ENCODE assay signal across 1 cellular context in the genomic region with DNA sequence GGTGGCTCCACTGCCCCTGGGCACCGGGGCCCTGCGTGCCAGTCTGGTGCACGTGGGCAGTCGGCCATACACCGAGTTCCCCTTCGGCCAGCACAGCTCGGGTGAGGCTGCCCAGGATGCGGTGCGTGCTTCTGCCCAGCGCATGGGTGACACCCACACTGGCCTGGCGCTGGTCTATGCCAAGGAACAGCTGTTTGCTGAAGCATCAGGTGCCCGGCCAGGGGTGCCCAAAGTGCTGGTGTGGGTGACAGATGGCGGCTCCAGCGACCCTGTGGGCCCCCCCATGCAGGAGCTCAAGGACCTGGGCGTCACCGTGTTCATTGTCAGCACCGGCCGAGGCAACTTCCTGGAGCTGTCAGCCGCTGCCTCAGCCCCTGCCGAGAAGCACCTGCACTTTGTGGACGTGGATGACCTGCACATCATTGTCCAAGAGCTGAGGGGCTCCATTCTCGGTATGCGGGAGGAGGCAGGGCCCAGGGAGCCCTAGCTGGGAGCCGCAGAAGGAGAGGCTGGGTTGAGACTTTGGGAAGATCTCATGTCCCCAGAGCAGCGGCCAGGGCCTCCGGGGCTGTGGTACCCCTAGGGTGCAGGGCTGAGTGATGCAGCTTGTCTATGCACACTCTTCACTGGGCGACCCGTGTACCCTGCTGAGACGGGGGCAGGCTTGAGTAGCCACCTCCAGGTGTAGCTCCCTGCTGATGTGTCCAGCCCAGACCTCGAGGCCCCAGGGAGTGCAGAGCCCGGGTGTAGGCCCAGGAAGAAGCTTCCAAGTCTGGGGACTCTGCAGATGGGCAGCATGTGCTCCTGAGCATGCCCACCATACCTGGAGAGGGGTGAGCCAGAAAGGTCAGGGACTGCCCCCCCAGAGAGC.
A peak's percentile ranks its signal among the peaks of the same experiment; 100 is the strongest.
TF ChIP-seq lines count a peak whose summit lies in the region.

No MANE protein-coding gene starts in this region.

TF ChIP-seq in HepG2, 621 proteins besides CTCF, POLR2A, EP300 and RAD21 (continues in another document):
- TF ChIP-seq CCDC6 (CRISPR knock-in tag; IDR thresholded peaks at IDR 0.05), result 0 out of 2 replicates have a peak, but pooled peaks have one; percentile 8
- TF ChIP-seq DPF2 (CRISPR knock-in tag; IDR thresholded peaks at IDR 0.05; ENCODE audit: borderline replicate concordance, low read depth), result 0 out of 2 replicates have a peak, but pooled peaks have one; percentile 37
- TF ChIP-seq TARDBP (CRISPR knock-in tag; IDR thresholded peaks at IDR 0.05), result peak; percentile 20; the same call in 1 of the 2 replicates
- no peak for TF ChIP-seq NFE2L1 (CRISPR knock-in tag; IDR thresholded peaks at IDR 0.05; ENCODE audit: borderline replicate concordance)
- no peak for TF ChIP-seq SIN3A (IDR thresholded peaks at IDR 0.05; ENCODE audit: borderline replicate concordance, low read depth, low read length)
- TF ChIP-seq ARNT2 (CRISPR knock-in tag; IDR thresholded peaks at IDR 0.05; ENCODE audit: low read depth), result no peak
- TF ChIP-seq, protein P1, sequence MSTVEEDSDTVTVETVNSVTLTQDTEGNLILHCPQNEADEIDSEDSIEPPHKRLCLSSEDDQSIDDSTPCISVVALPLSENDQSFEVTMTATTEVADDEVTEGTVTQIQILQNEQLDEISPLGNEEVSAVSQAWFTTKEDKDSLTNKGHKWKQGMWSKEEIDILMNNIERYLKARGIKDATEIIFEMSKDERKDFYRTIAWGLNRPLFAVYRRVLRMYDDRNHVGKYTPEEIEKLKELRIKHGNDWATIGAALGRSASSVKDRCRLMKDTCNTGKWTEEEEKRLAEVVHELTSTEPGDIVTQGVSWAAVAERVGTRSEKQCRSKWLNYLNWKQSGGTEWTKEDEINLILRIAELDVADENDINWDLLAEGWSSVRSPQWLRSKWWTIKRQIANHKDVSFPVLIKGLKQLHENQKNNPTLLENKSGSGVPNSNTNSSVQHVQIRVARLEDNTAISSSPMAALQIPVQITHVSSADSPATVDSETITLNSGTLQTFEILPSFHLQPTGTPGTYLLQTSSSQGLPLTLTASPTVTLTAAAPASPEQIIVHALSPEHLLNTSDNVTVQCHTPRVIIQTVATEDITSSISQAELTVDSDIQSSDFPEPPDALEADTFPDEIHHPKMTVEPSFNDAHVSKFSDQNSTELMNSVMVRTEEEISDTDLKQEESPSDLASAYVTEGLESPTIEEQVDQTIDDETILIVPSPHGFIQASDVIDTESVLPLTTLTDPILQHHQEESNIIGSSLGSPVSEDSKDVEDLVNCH (CRISPR knock-in tag; IDR thresholded peaks at IDR 0.05), result no peak
- TF ChIP-seq, protein P2, sequence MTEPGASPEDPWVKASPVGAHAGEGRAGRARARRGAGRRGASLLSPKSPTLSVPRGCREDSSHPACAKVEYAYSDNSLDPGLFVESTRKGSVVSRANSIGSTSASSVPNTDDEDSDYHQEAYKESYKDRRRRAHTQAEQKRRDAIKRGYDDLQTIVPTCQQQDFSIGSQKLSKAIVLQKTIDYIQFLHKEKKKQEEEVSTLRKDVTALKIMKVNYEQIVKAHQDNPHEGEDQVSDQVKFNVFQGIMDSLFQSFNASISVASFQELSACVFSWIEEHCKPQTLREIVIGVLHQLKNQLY (CRISPR knock-in tag; IDR thresholded peaks at IDR 0.05), result no peak
- peak; percentile 42; the same call in 1 of the 2 replicates for TF ChIP-seq ZNF605 (CRISPR knock-in tag; IDR thresholded peaks at IDR 0.05)
- TF ChIP-seq EZH2 (conservative IDR thresholded peaks at IDR 0.05; ENCODE audit: low read depth, low read length), result no peak
- no peak for TF ChIP-seq PHF21A (CRISPR knock-in tag; IDR thresholded peaks at IDR 0.05)
- TF ChIP-seq ZNF562 (CRISPR knock-in tag; IDR thresholded peaks at IDR 0.05; ENCODE audit: borderline replicate concordance), result no peak
- TF ChIP-seq, protein P3, sequence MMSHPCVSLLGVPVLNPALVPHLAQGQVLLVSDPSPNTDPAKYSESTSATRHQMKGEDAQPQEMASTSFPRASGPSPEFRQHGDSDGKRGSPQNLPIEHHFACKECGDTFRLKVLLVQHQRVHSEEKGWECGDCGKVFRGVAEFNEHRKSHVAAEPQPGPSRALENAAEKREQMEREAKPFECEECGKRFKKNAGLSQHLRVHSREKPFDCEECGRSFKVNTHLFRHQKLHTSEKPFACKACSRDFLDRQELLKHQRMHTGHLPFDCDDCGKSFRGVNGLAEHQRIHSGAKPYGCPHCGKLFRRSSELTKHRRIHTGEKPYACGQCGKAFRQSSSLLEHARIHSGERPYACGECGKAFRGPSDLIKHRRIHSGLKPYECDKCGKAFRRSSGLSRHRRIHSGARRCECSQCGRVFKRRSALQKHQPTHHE (CRISPR knock-in tag; IDR thresholded peaks at IDR 0.05; ENCODE audit: borderline replicate concordance), result 0 out of 2 replicates have a peak, but pooled peaks have one; percentile 52
- peak; percentile 34; the same call in 1 of the 2 replicates for TF ChIP-seq ZFX (CRISPR knock-in tag; IDR thresholded peaks at IDR 0.05; ENCODE audit: low read depth)
- TF ChIP-seq ZNF775 (CRISPR knock-in tag; IDR thresholded peaks at IDR 0.05; ENCODE audit: borderline replicate concordance), result 0 out of 2 replicates have a peak, but pooled peaks have one; percentile 47
- TF ChIP-seq SMYD3 (CRISPR knock-in tag; IDR thresholded peaks at IDR 0.05), result 0 out of 2 replicates have a peak, but pooled peaks have one; percentile 17
- no peak for TF ChIP-seq ZNF800 (CRISPR knock-in tag; IDR thresholded peaks at IDR 0.05)
- TF ChIP-seq HIC2 (CRISPR knock-in tag; IDR thresholded peaks at IDR 0.05; ENCODE audit: low read depth), result peak; percentile 46; the same call in 1 of the 2 replicates
- TF ChIP-seq ZNF333 (CRISPR knock-in tag; IDR thresholded peaks at IDR 0.05; ENCODE audit: borderline replicate concordance), result peak; percentile 32; the same call in 1 of the 2 replicates
- no peak for TF ChIP-seq MTA1 (CRISPR knock-in tag; IDR thresholded peaks at IDR 0.05; ENCODE audit: borderline replicate concordance)
- no peak for TF ChIP-seq ZNF207 (IDR thresholded peaks at IDR 0.05; ENCODE audit: borderline replicate concordance)
- TF ChIP-seq PITX1 (CRISPR knock-in tag; IDR thresholded peaks at IDR 0.05), result 0 out of 2 replicates have a peak, but pooled peaks have one; percentile 26
- TF ChIP-seq HOXD1 (CRISPR knock-in tag; IDR thresholded peaks at IDR 0.05), result peak; percentile 23; the same call in 1 of the 2 replicates
- TF ChIP-seq, protein P4, sequence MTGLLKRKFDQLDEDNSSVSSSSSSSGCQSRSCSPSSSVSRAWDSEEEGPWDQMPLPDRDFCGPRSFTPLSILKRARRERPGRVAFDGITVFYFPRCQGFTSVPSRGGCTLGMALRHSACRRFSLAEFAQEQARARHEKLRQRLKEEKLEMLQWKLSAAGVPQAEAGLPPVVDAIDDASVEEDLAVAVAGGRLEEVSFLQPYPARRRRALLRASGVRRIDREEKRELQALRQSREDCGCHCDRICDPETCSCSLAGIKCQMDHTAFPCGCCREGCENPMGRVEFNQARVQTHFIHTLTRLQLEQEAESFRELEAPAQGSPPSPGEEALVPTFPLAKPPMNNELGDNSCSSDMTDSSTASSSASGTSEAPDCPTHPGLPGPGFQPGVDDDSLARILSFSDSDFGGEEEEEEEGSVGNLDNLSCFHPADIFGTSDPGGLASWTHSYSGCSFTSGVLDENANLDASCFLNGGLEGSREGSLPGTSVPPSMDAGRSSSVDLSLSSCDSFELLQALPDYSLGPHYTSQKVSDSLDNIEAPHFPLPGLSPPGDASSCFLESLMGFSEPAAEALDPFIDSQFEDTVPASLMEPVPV (CRISPR knock-in tag; IDR thresholded peaks at IDR 0.05), result 0 out of 2 replicates have a peak, but pooled peaks have one; percentile 58
- no peak for TF ChIP-seq TBX3 (IDR thresholded peaks at IDR 0.05; ENCODE audit: borderline replicate concordance)
- TF ChIP-seq HOXA7 (CRISPR knock-in tag; IDR thresholded peaks at IDR 0.05), result no peak
- TF ChIP-seq ZNF501 (CRISPR knock-in tag; IDR thresholded peaks at IDR 0.05), result peak; percentile 10
- TF ChIP-seq HNF4G (IDR thresholded peaks at IDR 0.05; ENCODE audit: borderline replicate concordance, low read depth, low read length), result no peak
- TF ChIP-seq HNF4G (CRISPR knock-in tag; IDR thresholded peaks at IDR 0.05; ENCODE audit: borderline replicate concordance, low read depth), result no peak
- no peak for TF ChIP-seq ZNF644 (CRISPR knock-in tag; IDR thresholded peaks at IDR 0.05; ENCODE audit: low read depth)
- no peak for TF ChIP-seq MIXL1 (CRISPR knock-in tag; IDR thresholded peaks at IDR 0.05)
- no peak for TF ChIP-seq KLF9 (CRISPR knock-in tag; IDR thresholded peaks at IDR 0.05; ENCODE audit: low read depth)
- no peak for TF ChIP-seq ZFP1 (CRISPR knock-in tag; IDR thresholded peaks at IDR 0.05)
- peak; percentile 54 for TF ChIP-seq MEF2D (CRISPR knock-in tag; IDR thresholded peaks at IDR 0.05)
- TF ChIP-seq ZBTB25 (CRISPR knock-in tag; IDR thresholded peaks at IDR 0.05), result no peak
- TF ChIP-seq ATF4 (CRISPR knock-in tag; IDR thresholded peaks at IDR 0.05), result no peak
- TF ChIP-seq HNRNPLL (IDR thresholded peaks at IDR 0.05; ENCODE audit: low read depth, low read length, poor library complexity, severe bottlenecking), result peak; percentile 25
- no peak for TF ChIP-seq U2AF2 (IDR thresholded peaks at IDR 0.05; ENCODE audit: low read depth, low read length)
- TF ChIP-seq, protein P5, sequence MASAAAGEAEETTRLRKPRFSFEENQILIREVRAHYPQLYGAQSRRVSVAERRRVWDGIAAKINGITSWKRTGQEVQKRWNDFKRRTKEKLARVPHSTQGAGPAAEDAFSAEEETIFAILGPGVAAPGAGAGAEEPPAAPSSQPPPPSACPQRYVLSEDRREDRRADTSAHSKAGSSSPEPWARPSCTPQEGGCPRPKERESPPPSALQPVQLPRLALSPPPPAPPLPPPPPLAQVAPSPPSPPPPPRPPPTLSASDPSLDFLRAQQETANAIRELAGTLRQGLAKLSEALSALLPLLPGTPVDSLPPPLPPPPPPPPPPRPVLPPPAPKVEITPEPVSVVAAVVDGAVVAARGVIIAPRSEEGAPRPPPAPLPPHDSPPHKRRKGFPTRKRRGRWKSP (CRISPR knock-in tag; IDR thresholded peaks at IDR 0.05), result no peak
- no peak for TF ChIP-seq PAF1 (CRISPR knock-in tag; IDR thresholded peaks at IDR 0.05)
- TF ChIP-seq, protein P6, sequence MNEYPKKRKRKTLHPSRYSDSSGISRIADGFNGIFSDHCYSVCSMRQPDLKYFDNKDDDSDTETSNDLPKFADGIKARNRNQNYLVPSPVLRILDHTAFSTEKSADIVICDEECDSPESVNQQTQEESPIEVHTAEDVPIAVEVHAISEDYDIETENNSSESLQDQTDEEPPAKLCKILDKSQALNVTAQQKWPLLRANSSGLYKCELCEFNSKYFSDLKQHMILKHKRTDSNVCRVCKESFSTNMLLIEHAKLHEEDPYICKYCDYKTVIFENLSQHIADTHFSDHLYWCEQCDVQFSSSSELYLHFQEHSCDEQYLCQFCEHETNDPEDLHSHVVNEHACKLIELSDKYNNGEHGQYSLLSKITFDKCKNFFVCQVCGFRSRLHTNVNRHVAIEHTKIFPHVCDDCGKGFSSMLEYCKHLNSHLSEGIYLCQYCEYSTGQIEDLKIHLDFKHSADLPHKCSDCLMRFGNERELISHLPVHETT (CRISPR knock-in tag; conservative IDR thresholded peaks at IDR 0.05), result 0 out of 2 replicates have a peak, but pooled peaks have one; percentile 4
- no peak for TF ChIP-seq GABPA (IDR thresholded peaks at IDR 0.05; ENCODE audit: low read depth, low read length)
- no peak for TF ChIP-seq GABPA (CRISPR knock-in tag; IDR thresholded peaks at IDR 0.05; ENCODE audit: low read depth)
- TF ChIP-seq KDM5B (CRISPR knock-in tag; IDR thresholded peaks at IDR 0.05; ENCODE audit: borderline replicate concordance), result peak; percentile 52; the same call in 1 of the 2 replicates
- TF ChIP-seq THAP7 (CRISPR knock-in tag; IDR thresholded peaks at IDR 0.05), result no peak
- TF ChIP-seq IRX3 (CRISPR knock-in tag; IDR thresholded peaks at IDR 0.05; ENCODE audit: borderline replicate concordance, low read depth), result no peak
